ENCODE assay signal across 12 cellular contexts in the genomic region with DNA sequence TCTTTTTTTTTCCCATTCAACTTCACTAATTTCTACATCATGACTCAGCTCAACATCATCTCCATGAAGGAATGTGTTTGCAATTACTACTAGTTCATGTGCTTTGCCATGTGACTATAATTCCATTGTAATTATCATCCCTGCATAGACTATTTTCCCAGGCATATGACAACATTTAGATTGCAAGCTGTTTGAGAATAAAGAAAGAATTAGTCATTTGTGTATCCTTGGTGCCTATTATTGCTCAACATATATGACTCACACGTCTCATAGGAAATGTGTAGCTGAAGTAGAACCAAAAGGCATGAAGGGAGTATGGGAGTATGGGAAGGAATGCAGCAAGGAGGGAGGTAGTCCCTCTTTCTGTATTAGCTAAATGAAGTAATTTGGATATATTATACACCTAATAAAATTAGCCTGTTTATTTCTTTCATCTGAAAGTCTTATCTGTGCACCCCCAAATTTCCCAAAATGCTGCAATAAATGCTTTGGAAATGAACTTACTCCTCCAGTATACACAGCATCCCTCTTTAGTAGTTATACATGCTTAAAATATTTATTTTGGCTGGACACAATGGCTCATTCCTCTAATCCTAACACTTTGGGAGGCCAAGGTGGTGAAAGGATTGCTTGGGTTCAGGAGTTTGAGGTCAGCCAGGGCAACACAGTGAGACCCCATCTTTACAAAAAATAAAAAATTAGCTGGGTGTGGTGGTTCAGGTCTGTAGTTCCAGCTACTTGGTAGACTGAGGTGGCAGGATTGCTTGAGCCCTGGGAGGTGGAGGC.
DNase-seq lines count a peak whose midpoint lies in the region; ATAC-seq and TF ChIP-seq lines count a peak whose summit lies in the region.
"Had no signal": no experiment of that assay in that cellular context is flagged by ENCODE, and none has a peak within 500 bp of the region (broad histone marks: within the 10 kb centered on the region; RNA-seq: fewer than 3 reads in every experiment).

No MANE protein-coding gene starts in this region.

- 33 to 37% methylated on average over 1 of the region's 1 CpG for WGBS in aorta, 2 donors

- peak; percentile 78 for ATAC-seq in left ventricle myocardium superior
- ATAC-seq in SK-N-SH treated with all-trans-retinoic acid at 6 μM for 48 hours: peak; percentile 91
- peak; percentile 79 for ATAC-seq in aorta (ENCODE audit: low FRiP score)
- ATAC-seq: left lobe of liver had no signal

- H3K4me1 ChIP-seq in left ventricle myocardium inferior (no peaks in the 10 kb centered on the region), aorta (ENCODE audit: control insufficient read depth in 1 of 2, insufficient read depth in 2 of 2, low read length in 2 of 2) (no peaks in the 10 kb centered on the region)

- intact Hi-C loops in left ventricle myocardium superior (cut with micrococcal nuclease) (no loop called here), left ventricle myocardium inferior (cut with micrococcal nuclease) (no loop called here), aorta (cut with DNase I) (no loop called here)

- no peak for DNase-seq in left ventricle myocardium superior
- DNase-seq in left ventricle myocardium inferior: no peak
- peak; percentile 99 for DNase-seq in foreskin melanocyte
- no peak for DNase-seq in aorta
- DNase-seq in activated CD4-positive, alpha-beta T cell treated with anti-CD3 and anti-CD28 coated beads for 1 hour: no peak
- no peak for DNase-seq in effector CD4-positive, alpha-beta T cell
- no peak for DNase-seq in NCI-H1436 (lab: John Stamatoyannopoulos, UW)
- DNase-seq: effector memory CD4-positive, alpha-beta T cell; NCI-H446 had no signal

- no peak for TF ChIP-seq CTCF in left ventricle myocardium inferior (IDR thresholded peaks at IDR 0.05; ENCODE audit: borderline replicate concordance)

- no peak overlapping the region for H3K4me3 ChIP-seq in left ventricle myocardium inferior
- H3K4me3 ChIP-seq in aorta (ENCODE audit: low read length in 2 of 2): no peak overlapping the region
- H3K4me3 ChIP-seq: BLaER1 treated with 17β-estradiol and CSF1 and Interleukin-3, amounts not matched to agents 10 nM and 100 nM had no signal

- H3K9me3 ChIP-seq in left ventricle myocardium inferior (replicated peaks): peaks cover 10% of the 10 kb centered on the region
- peaks cover 2% of the 10 kb centered on the region for H3K9me3 ChIP-seq in aorta (ENCODE audit: control insufficient read depth, low read length)

- H3K36me3 ChIP-seq in left ventricle myocardium inferior (no peaks in the 10 kb centered on the region), aorta (ENCODE audit: control insufficient read depth in 1 of 2, insufficient read depth in 2 of 2, low read length in 1 of 2) (no peaks in the 10 kb centered on the region)
- H3K36me3 ChIP-seq: BLaER1 treated with 17β-estradiol and CSF1 and Interleukin-3, amounts not matched to agents 10 nM and 100 nM had no signal

- H3K27ac ChIP-seq in left ventricle myocardium inferior (replicated peaks): no peak overlapping the region
- no peak overlapping the region for H3K27ac ChIP-seq in aorta (ENCODE audit: low read depth in 1 of 2, low read length in 2 of 2)

- no peaks in the 10 kb centered on the region for H3K27me3 ChIP-seq in left ventricle myocardium inferior (ENCODE audit: low read depth)
- no peaks in the 10 kb centered on the region for H3K27me3 ChIP-seq in aorta (ENCODE audit: control insufficient read depth in 1 of 2, insufficient read depth in 2 of 2, low read length in 1 of 2)
- H3K27me3 ChIP-seq: BLaER1 treated with 17β-estradiol and CSF1 and Interleukin-3, amounts not matched to agents 10 nM and 100 nM had no signal

TF ChIP-seq in SK-N-SH treated with all-trans-retinoic acid at 6 μM for 48 hours, 23 proteins besides CTCF, POLR2A, EP300 and RAD21:
- TF ChIP-seq ISL1 (CRISPR knock-in tag; IDR thresholded peaks at IDR 0.05) (peak; percentile 50; the same call in 1 of the 2 replicates), SNAI2 (CRISPR knock-in tag; IDR thresholded peaks at IDR 0.05) (no peak)
